In genomic region chr16:1474796-1475551, GRCh38 we compare ENCODE assay signal across 8 cellular contexts. TPM values are rescaled to one million over a fixed set of nuclear protein-coding genes. Genes with fewer than 3 reads are reported as not detected.
DNase-seq lines count a peak whose midpoint lies in the region; ATAC-seq and TF ChIP-seq lines count a peak whose summit lies in the region.

Gene CLCN7, minus strand, starts transcription at chr16:1475028. Its CDS starts 54 bp downstream, at chr16:1474974.

- H3K36me3 Mint-ChIP-seq in activated CD4-positive, alpha-beta T cell treated with anti-CD3 and anti-CD28 coated beads, Interleukin-2, amount 10 ng/mL, durations not matched to agents 7 days and 5 days (ENCODE audit: low read depth), result no peaks in the 10 kb centered on the region

- POLR2A ChIA-PET in activated CD4-positive, alpha-beta T cell treated with anti-CD3 and anti-CD28 coated beads, Interleukin-2, amount 10 ng/mL, durations not matched to agents 7 days and 5 days (lab: Charles Lee), result no interaction called here

- no peaks in the 10 kb centered on the region for H3K27me3 Mint-ChIP-seq in activated CD4-positive, alpha-beta T cell treated with anti-CD3 and anti-CD28 coated beads, Interleukin-2, amount 10 ng/mL, durations not matched to agents 7 days and 5 days

- ATAC-seq in HG03175 (IDR thresholded peaks at IDR 0.05; ENCODE audit: unreplicated experiment), result peak; percentile 82

- TF ChIP-seq CTCF in AG10803 (conservative IDR thresholded peaks at IDR 0.05; ENCODE audit: low read length) (no peak), coronary artery (IDR thresholded peaks at IDR 0.05) (no peak)

- no peaks in the 10 kb centered on the region for H3K9me3 Mint-ChIP-seq in activated CD4-positive, alpha-beta T cell treated with anti-CD3 and anti-CD28 coated beads, Interleukin-2, amount 10 ng/mL, durations not matched to agents 7 days and 5 days

- peak within 1 kb of the TSS; percentile 63 for H3K4me3 ChIP-seq in AG10803 (ENCODE audit: low read length)
- peak within 1 kb of the TSS; percentile 94 for H3K4me3 ChIP-seq in coronary artery

- DNase-seq in AG10803 (ENCODE audit: low read depth) (peak; percentile 84), NCI-H446 treated with DMSO at 0.1 percent for 48 hours (lab: John Stamatoyannopoulos, UW) (peak; percentile 52), coronary artery (ENCODE audit: low spot score) (peak; percentile 92), left kidney (ENCODE audit: low read depth, low spot score) (peak; percentile 94)
- peak; percentile 89 for DNase-seq in activated CD4-positive, alpha-beta T cell treated with anti-CD3 and anti-CD28 coated beads, Interleukin-2, amount 10 ng/mL, durations not matched to agents 7 days and 5 days
- DNase-seq in stimulated activated CD4-positive, alpha-beta T cell treated with anti-CD3 and anti-CD28 coated beads, Interleukin-1b, Interleukin-23, amount 100 ng/mL, for 48 hours, result peak; percentile 88

- CTCF ChIA-PET in activated CD4-positive, alpha-beta T cell treated with anti-CD3 and anti-CD28 coated beads, Interleukin-2, amount 10 ng/mL, durations not matched to agents 7 days and 5 days (lab: Charles Lee), result interaction anchor here (1.1 kb wide), 1 partner anchor 12 kb away, joined by 3 read pairs; no protein-coding TSS in a partner anchor

- peak within 1 kb of the TSS; percentile 81 for H3K4me3 Mint-ChIP-seq in activated CD4-positive, alpha-beta T cell treated with anti-CD3 and anti-CD28 coated beads, Interleukin-2, amount 10 ng/mL, durations not matched to agents 7 days and 5 days

- in situ Hi-C loops in GM18951 (cut with MboI; ENCODE audit: low sequenced_read_pairs, unreplicated experiment), result no loop called here

- peak within 1 kb of the TSS; percentile 83 to 85 for H3K27ac ChIP-seq in coronary artery

- peak; percentile 97 for TF ChIP-seq POLR2A in GM18951 (IDR thresholded peaks at IDR 0.05; ENCODE audit: extremely low read depth, insufficient read depth, insufficient read length)

- H3K27ac Mint-ChIP-seq in activated CD4-positive, alpha-beta T cell treated with anti-CD3 and anti-CD28 coated beads, Interleukin-2, amount 10 ng/mL, durations not matched to agents 7 days and 5 days, result peak within 1 kb of the TSS; percentile 90

- H3K4me1 Mint-ChIP-seq in activated CD4-positive, alpha-beta T cell treated with anti-CD3 and anti-CD28 coated beads, Interleukin-2, amount 10 ng/mL, durations not matched to agents 7 days and 5 days, result peaks cover 29% of the 10 kb centered on the region

RNA-seq across cellular contexts. Expression of gene CLCN7, which starts in this region (rescaled TPM):
- total RNA-seq in activated CD4-positive, alpha-beta T cell treated with anti-CD3 and anti-CD28 coated beads, Interleukin-2, amount 10 ng/mL, durations not matched to agents 7 days and 5 days, result 10 to 100 TPM; 58.3 to 64.0 TPM

Comparison
In these comparisons a context has a peak if more than half of its experiments do, and no peak if none do; other contexts are left out.
1. Peak in every context shown above with its lines: DNase-seq, ATAC-seq, H3K4me3 ChIP-seq and H3K27ac ChIP-seq.